In genomic region chr2:205766765-205767359, GRCh38 we compare ENCODE assay signal across 8 cellular contexts.
DNase-seq lines count a peak whose midpoint lies in the region; ATAC-seq lines count a peak whose summit lies in the region.

No MANE protein-coding gene starts in this region.

- POLR2A ChIA-PET in activated CD4-positive, alpha-beta T cell treated with anti-CD3 and anti-CD28 coated beads, Interleukin-2, amount 10 ng/mL, durations not matched to agents 7 days and 5 days (lab: Charles Lee): no interaction called here

- no peaks in the 10 kb centered on the region for H3K9me3 Mint-ChIP-seq in activated CD4-positive, alpha-beta T cell treated with anti-CD3 and anti-CD28 coated beads, Interleukin-2, amount 10 ng/mL, durations not matched to agents 7 days and 5 days
- H3K9me3 Mint-ChIP-seq in effector memory CD8-positive, alpha-beta T cell: no peaks in the 10 kb centered on the region

- CTCF ChIA-PET in activated CD4-positive, alpha-beta T cell treated with anti-CD3 and anti-CD28 coated beads, Interleukin-2, amount 10 ng/mL, durations not matched to agents 7 days and 5 days (lab: Charles Lee): no interaction called here

- H3K4me3 Mint-ChIP-seq in activated CD4-positive, alpha-beta T cell treated with anti-CD3 and anti-CD28 coated beads, Interleukin-2, amount 10 ng/mL, durations not matched to agents 7 days and 5 days: no peak overlapping the region
- H3K4me3 Mint-ChIP-seq in effector memory CD8-positive, alpha-beta T cell: no peak overlapping the region

- no peaks in the 10 kb centered on the region for H3K36me3 Mint-ChIP-seq in activated CD4-positive, alpha-beta T cell treated with anti-CD3 and anti-CD28 coated beads, Interleukin-2, amount 10 ng/mL, durations not matched to agents 7 days and 5 days (ENCODE audit: low read depth)
- no peaks in the 10 kb centered on the region for H3K36me3 Mint-ChIP-seq in effector memory CD8-positive, alpha-beta T cell (ENCODE audit: insufficient read depth)

- no peak overlapping the region for H3K27ac Mint-ChIP-seq in activated CD4-positive, alpha-beta T cell treated with anti-CD3 and anti-CD28 coated beads, Interleukin-2, amount 10 ng/mL, durations not matched to agents 7 days and 5 days
- H3K27ac Mint-ChIP-seq in effector memory CD8-positive, alpha-beta T cell: no peak overlapping the region

- DNase-seq in DMS114 treated with DMSO at 0.1 percent for 48 hours (lab: John Stamatoyannopoulos, UW; ENCODE audit: unreplicated experiment): peak; percentile 48
- DNase-seq in H4 (ENCODE audit: low spot score): peak; percentile 48
- DNase-seq in NCI-H2196 (lab: John Stamatoyannopoulos, UW; ENCODE audit: unreplicated experiment): peak; percentile 66
- peak; percentile 68 for DNase-seq in activated CD4-positive, alpha-beta T cell treated with anti-CD3 and anti-CD28 coated beads, Interleukin-2, amount 10 ng/mL, durations not matched to agents 7 days and 5 days
- peak; percentile 17 to 22 (median 19) for DNase-seq in effector memory CD8-positive, alpha-beta T cell
- DNase-seq in middle frontal gyrus (ENCODE audit: extremely low spot score, low spot score): peak; percentile 46
- DNase-seq in stimulated activated naive CD4-positive, alpha-beta T cell (lab: John Stamatoyannopoulos, UW): peak; percentile 5 to 39 (median 23)

- H3K4me1 Mint-ChIP-seq in activated CD4-positive, alpha-beta T cell treated with anti-CD3 and anti-CD28 coated beads, Interleukin-2, amount 10 ng/mL, durations not matched to agents 7 days and 5 days: peaks cover 3% of the 10 kb centered on the region
- H3K4me1 Mint-ChIP-seq in effector memory CD8-positive, alpha-beta T cell (ENCODE audit: low read depth in 2 of 2): peaks cover 2 to 3% of the 10 kb centered on the region in 2 donors

- no peak for ATAC-seq in effector memory CD8-positive, alpha-beta T cell (replicated peaks)
- ATAC-seq in GM18870 (IDR thresholded peaks at IDR 0.05; ENCODE audit: unreplicated experiment): no peak

- peaks cover 23% of the 10 kb centered on the region for H3K27me3 Mint-ChIP-seq in activated CD4-positive, alpha-beta T cell treated with anti-CD3 and anti-CD28 coated beads, Interleukin-2, amount 10 ng/mL, durations not matched to agents 7 days and 5 days
- H3K27me3 Mint-ChIP-seq in effector memory CD8-positive, alpha-beta T cell: peaks cover 44 to 63% of the 10 kb centered on the region in 2 donors
